Comparison of ENCODE assay signal across 2 cellular contexts in the genomic region with DNA sequence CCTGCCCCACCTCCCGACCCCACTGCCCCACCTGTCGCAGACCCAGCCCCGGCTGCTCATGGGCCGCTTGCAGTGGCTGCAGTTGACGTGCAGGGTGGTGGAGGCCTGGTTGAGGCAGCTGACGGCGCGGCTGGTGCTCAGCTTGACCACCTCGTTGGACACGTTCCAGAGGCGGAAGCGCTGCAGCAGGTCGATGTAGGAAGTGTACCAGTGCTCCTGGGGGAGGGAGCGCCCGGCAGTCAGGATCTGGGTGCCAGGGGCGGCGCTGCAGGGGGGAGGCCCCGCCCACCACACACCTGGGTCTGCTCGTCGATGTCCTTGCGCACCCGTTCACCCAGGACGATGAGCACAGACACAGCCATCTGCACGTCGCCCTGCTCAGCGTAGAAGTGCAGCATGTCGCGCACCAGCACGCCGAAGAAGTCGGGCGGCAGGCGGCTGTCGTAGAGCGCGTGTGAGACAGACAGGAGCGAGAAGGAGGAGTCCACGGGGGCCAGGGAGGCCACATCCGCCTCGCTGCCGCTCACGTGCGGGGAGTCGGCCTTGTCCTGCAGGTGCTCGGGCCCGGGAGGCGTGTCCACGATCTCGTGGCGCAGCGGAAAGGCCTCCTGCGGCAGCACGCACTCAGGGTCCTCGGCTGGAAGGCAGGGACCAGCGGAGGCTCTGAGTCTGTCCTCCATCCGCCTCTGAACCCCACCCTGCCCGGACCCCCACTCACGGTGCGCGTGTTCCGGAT.
A peak's percentile ranks its signal among the peaks of the same experiment; 100 is the strongest.
TF ChIP-seq lines count a peak whose summit lies in the region.

No MANE protein-coding gene starts in this region.

TF ChIP-seq in HCT116, 20 proteins besides CTCF, POLR2A, EP300 and RAD21:
- TF ChIP-seq POLR2AphosphoS5 (IDR thresholded peaks at IDR 0.05; ENCODE audit: low read depth, low read length) (no peak), MAX (IDR thresholded peaks at IDR 0.05) (no peak), SIN3A (IDR thresholded peaks at IDR 0.05; ENCODE audit: low read depth) (no peak), EZH2phosphoT487 (IDR thresholded peaks at IDR 0.05; ENCODE audit: borderline replicate concordance) (no peak), CBX3 (IDR thresholded peaks at IDR 0.05; ENCODE audit: low read depth) (no peak), YY1 (IDR thresholded peaks at IDR 0.05; ENCODE audit: extremely low read depth, insufficient replicate concordance, low read depth, low read length) (no peak), EGR1 (IDR thresholded peaks at IDR 0.05; ENCODE audit: low read depth) (no peak), REST (IDR thresholded peaks at IDR 0.05; ENCODE audit: low read depth) (no peak), JUND (IDR thresholded peaks at IDR 0.05) (no peak), CEBPB (IDR thresholded peaks at IDR 0.05; ENCODE audit: low read depth) (no peak), SP1 (IDR thresholded peaks at IDR 0.05; ENCODE audit: low read depth) (no peak), EZH2 (IDR thresholded peaks at IDR 0.05) (no peak), FOSL1 (IDR thresholded peaks at IDR 0.05; ENCODE audit: low read depth) (no peak), SRF (IDR thresholded peaks at IDR 0.05; ENCODE audit: low read depth) (no peak), ZFX (IDR thresholded peaks at IDR 0.05) (no peak)
- TF ChIP-seq, protein P1, sequence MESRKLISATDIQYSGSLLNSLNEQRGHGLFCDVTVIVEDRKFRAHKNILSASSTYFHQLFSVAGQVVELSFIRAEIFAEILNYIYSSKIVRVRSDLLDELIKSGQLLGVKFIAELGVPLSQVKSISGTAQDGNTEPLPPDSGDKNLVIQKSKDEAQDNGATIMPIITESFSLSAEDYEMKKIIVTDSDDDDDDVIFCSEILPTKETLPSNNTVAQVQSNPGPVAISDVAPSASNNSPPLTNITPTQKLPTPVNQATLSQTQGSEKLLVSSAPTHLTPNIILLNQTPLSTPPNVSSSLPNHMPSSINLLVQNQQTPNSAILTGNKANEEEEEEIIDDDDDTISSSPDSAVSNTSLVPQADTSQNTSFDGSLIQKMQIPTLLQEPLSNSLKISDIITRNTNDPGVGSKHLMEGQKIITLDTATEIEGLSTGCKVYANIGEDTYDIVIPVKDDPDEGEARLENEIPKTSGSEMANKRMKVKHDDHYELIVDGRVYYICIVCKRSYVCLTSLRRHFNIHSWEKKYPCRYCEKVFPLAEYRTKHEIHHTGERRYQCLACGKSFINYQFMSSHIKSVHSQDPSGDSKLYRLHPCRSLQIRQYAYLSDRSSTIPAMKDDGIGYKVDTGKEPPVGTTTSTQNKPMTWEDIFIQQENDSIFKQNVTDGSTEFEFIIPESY (IDR thresholded peaks at IDR 0.05; ENCODE audit: extremely low read depth, insufficient replicate concordance, low read length) = no peak
- TF ChIP-seq, protein P2, sequence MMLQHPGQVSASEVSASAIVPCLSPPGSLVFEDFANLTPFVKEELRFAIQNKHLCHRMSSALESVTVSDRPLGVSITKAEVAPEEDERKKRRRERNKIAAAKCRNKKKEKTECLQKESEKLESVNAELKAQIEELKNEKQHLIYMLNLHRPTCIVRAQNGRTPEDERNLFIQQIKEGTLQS (IDR thresholded peaks at IDR 0.05) = no peak
TF ChIP-seq in HCT116: peak in this region for 0.

TF ChIP-seq in HepG2, 621 proteins besides CTCF, POLR2A, EP300 and RAD21:
- no peak for TF ChIP-seq ZNF782 (CRISPR knock-in tag; IDR thresholded peaks at IDR 0.05; ENCODE audit: borderline replicate concordance)
- TF ChIP-seq NFATC3 (CRISPR knock-in tag; IDR thresholded peaks at IDR 0.05) = no peak
- peak; percentile 62 for TF ChIP-seq RBFOX2 (IDR thresholded peaks at IDR 0.05; ENCODE audit: low read depth, low read length)
- no peak for TF ChIP-seq ZNF563 (CRISPR knock-in tag; IDR thresholded peaks at IDR 0.05)
- TF ChIP-seq AGO2 (optimal IDR thresholded peaks at IDR 0.05; ENCODE audit: low read depth, low read length) = peak; percentile 60
- no peak for TF ChIP-seq THAP8 (CRISPR knock-in tag; IDR thresholded peaks at IDR 0.05; ENCODE audit: borderline replicate concordance)
- TF ChIP-seq ZNF766 (CRISPR knock-in tag; IDR thresholded peaks at IDR 0.05; ENCODE audit: borderline replicate concordance) = no peak
- TF ChIP-seq CEBPG (CRISPR knock-in tag; IDR thresholded peaks at IDR 0.05) = no peak
- TF ChIP-seq GABPB1 (CRISPR knock-in tag; IDR thresholded peaks at IDR 0.05) = no peak
- TF ChIP-seq SMAD9 (CRISPR knock-in tag; IDR thresholded peaks at IDR 0.05) = no peak
- TF ChIP-seq RERE (CRISPR knock-in tag; IDR thresholded peaks at IDR 0.05; ENCODE audit: low read depth) = no peak
- TF ChIP-seq ZNF512 (CRISPR knock-in tag; IDR thresholded peaks at IDR 0.05) = no peak
- no peak for TF ChIP-seq ZNF775 (CRISPR knock-in tag; IDR thresholded peaks at IDR 0.05; ENCODE audit: borderline replicate concordance)
- no peak for TF ChIP-seq PBX3 (CRISPR knock-in tag; IDR thresholded peaks at IDR 0.05; ENCODE audit: borderline replicate concordance)
- TF ChIP-seq SSRP1 (CRISPR knock-in tag; IDR thresholded peaks at IDR 0.05) = 0 out of 2 replicates have a peak, but pooled peaks have one; percentile 57
- no peak for TF ChIP-seq SALL2 (CRISPR knock-in tag; IDR thresholded peaks at IDR 0.05)
- no peak for TF ChIP-seq MXI1 (IDR thresholded peaks at IDR 0.05; ENCODE audit: borderline replicate concordance, low read depth, low read length)
